Comparison of ENCODE assay signal across 23 cellular contexts in the genomic region with DNA sequence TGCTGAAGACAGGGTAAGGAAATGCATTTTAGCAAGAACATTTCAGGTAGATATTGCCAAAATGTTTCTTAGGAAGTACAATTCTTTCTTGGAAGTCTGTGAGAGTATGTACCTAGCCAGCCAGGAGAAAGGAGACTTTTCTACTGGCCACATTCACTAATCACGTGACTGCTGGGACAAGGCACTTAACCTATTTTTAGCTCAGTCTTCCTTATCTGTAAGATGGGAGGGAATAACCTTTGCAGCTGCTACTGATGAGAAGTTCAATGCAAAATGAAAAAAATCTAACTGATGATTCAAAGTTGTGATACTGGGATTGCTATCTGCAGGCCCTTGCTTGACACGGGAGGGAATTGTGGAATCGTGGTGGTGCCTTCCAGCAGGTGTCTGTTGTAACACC. TPM values are rescaled to one million over a fixed set of nuclear protein-coding genes. Genes with fewer than 3 reads are reported as not detected.
"Had no signal": no experiment of that assay in that cellular context is flagged by ENCODE, and none has a peak within 500 bp of the region (broad histone marks: within the 10 kb centered on the region; RNA-seq: fewer than 3 reads in every experiment).

No MANE protein-coding gene starts in this region.

- H3K27me3 ChIP-seq: colonic mucosa, esophagus muscularis mucosa, foreskin keratinocyte, neural progenitor cell, tibial nerve, upper lobe of right lung, uterus had no signal

- H3K4me1 ChIP-seq: colonic mucosa, esophagus muscularis mucosa, foreskin keratinocyte, gastroesophageal sphincter, parathyroid adenoma, tibial nerve, upper lobe of right lung, uterus had no signal

- H3K27ac ChIP-seq: colonic mucosa, esophagus muscularis mucosa, foreskin keratinocyte, gastroesophageal sphincter, neural progenitor cell, parathyroid adenoma, skin epidermis, thoracic aorta, tibial nerve, upper lobe of right lung, uterus had no signal

- ATAC-seq: foreskin keratinocyte; gastroesophageal sphincter; naive thymus-derived CD4-positive, alpha-beta T cell; stimulated activated naive B cell treated with anti-CD40 and anti-IgM and Interleukin-4, amounts not matched to agents 10 μg/mL and 1 μg/mL and 100 μg/mL, for 72 hours; upper lobe of right lung had no signal

- H3K9me3 ChIP-seq: colonic mucosa, esophagus muscularis mucosa, gastroesophageal sphincter, thoracic aorta, tibial nerve, upper lobe of right lung, uterus had no signal

- H3K4me3 ChIP-seq: colonic mucosa, esophagus muscularis mucosa, gastroesophageal sphincter, neural progenitor cell, skin epidermis, thoracic aorta, tibial nerve, upper lobe of right lung, uterus had no signal

- H3K36me3 ChIP-seq: colonic mucosa, esophagus muscularis mucosa, gastroesophageal sphincter, neural progenitor cell, thoracic aorta, tibial nerve, upper lobe of right lung, uterus had no signal

- DNase-seq: colonic mucosa; effector memory CD4-positive, alpha-beta T cell; foreskin keratinocyte; hypothalamus; immature natural killer cell; islet precursor cell; kidney glomerular epithelial cell; mesenchymal stem cell; naive thymus-derived CD4-positive, alpha-beta T cell; stimulated activated CD4-positive, alpha-beta T cell treated with anti-CD3 and anti-CD28 coated beads, Interleukin-15, amount 100 ng/mL, for 24 hours; stimulated activated CD4-positive, alpha-beta T cell treated with anti-CD3 and anti-CD28 coated beads, Interleukin-2, amount 100 ng/mL, for 48 hours; stimulated activated naive B cell treated with anti-CD40 and anti-IgM and Interleukin-4, amounts not matched to agents 10 μg/mL and 1 μg/mL and 100 μg/mL, for 72 hours; upper lobe of right lung; uterus had no signal

RNA-seq across cellular contexts. Expression of a gene that starts 42.6 kb away (rescaled TPM):
- total RNA-seq: endothelial cell of umbilical vein, lung microvascular endothelial cell had no signal
- polyA plus RNA-seq: endothelial cell of umbilical vein; naive thymus-derived CD4-positive, alpha-beta T cell had no signal
